ENCODE assay signal across 8 cellular contexts in genomic region chr14:106268013-106268727, GRCh38.
A peak's percentile ranks its signal among the peaks of the same experiment; 100 is the strongest.
DNase-seq lines count a peak whose midpoint lies in the region; ATAC-seq and TF ChIP-seq lines count a peak whose summit lies in the region.

No MANE protein-coding gene starts in this region.

- no peak for ATAC-seq in GM18858 (IDR thresholded peaks at IDR 0.05; ENCODE audit: unreplicated experiment)
- ATAC-seq in GM18520 (IDR thresholded peaks at IDR 0.05; ENCODE audit: unreplicated experiment): no peak

- H2AFZ ChIP-seq in neural progenitor cell (replicated peaks): no peak overlapping the region

- no peaks in the 10 kb centered on the region for H3K9me3 ChIP-seq in effector memory CD4-positive, alpha-beta T cell (ENCODE audit: control insufficient read depth, low read length)
- H3K9me3 ChIP-seq in stomach (no peaks in the 10 kb centered on the region), neural progenitor cell (ENCODE audit: low read depth) (peaks cover 28% of the 10 kb centered on the region)

- H3K9me3 Mint-ChIP-seq in neural progenitor cell: peaks cover 55% of the 10 kb centered on the region

- TF ChIP-seq EP300 in stomach (IDR thresholded peaks at IDR 0.05): no peak

- H3K27me3 ChIP-seq in effector memory CD4-positive, alpha-beta T cell (replicated peaks; ENCODE audit: control insufficient read depth, insufficient read depth, low read length, poor library complexity, severe bottlenecking): peaks cover 4% of the 10 kb centered on the region
- H3K27me3 ChIP-seq in stomach: peaks cover 0 to 37% (median 3%) of the 10 kb centered on the region in 3 donors
- no peaks in the 10 kb centered on the region for H3K27me3 ChIP-seq in neural progenitor cell

- H3K27ac Mint-ChIP-seq in neural progenitor cell: no peak overlapping the region

- no peak overlapping the region for H3K4me3 ChIP-seq in effector memory CD4-positive, alpha-beta T cell (ENCODE audit: insufficient read depth, low read depth, low read length, poor library complexity, severe bottlenecking)
- H3K4me3 ChIP-seq in stomach (no peak overlapping the region), neural progenitor cell (no peak overlapping the region)

- H3K9ac ChIP-seq in neural progenitor cell: no peak overlapping the region

- WGBS in stomach, 5 donors: 44 to 58% (median 48%) methylated on average over 17 of the region's 17 CpGs

- TF ChIP-seq CTCF in stomach (IDR thresholded peaks at IDR 0.05) (peak in 1 of 7 experiments; percentile 18), neural progenitor cell (IDR thresholded peaks at IDR 0.05) (no peak)

- peak; percentile 36 for DNase-seq in NK-92 treated with Interleukin-12 subunit alpha and Interleukin-12 subunit beta, amount 100 ng/mL, for 24 hours (lab: John Stamatoyannopoulos, UW)
- no peak for DNase-seq in NK-92 (lab: John Stamatoyannopoulos, UW; ENCODE audit: unreplicated experiment)
- peak; percentile 80 for DNase-seq in activated CD4-positive, alpha-beta T cell treated with anti-CD3 and anti-CD28 coated beads for 1 hour
- peak; percentile 24 to 40 (median 39) for DNase-seq in effector memory CD4-positive, alpha-beta T cell
- peak; percentile 55 for DNase-seq in stomach
- no peak for DNase-seq in neural progenitor cell (ENCODE audit: low spot score)

- no peak overlapping the region for H3K4me2 ChIP-seq in neural progenitor cell

- no peak overlapping the region for H3K4me3 Mint-ChIP-seq in neural progenitor cell

- no peaks in the 10 kb centered on the region for H4K20me1 ChIP-seq in neural progenitor cell (ENCODE audit: low read depth)

- no peaks in the 10 kb centered on the region for H3F3A ChIP-seq in neural progenitor cell (ENCODE audit: low read depth)

- intact Hi-C loops in stomach (cut with DNase I; ENCODE audit: low total_unique reads): no loop called here

- no peaks in the 10 kb centered on the region for H3K4me1 Mint-ChIP-seq in neural progenitor cell

- no peaks in the 10 kb centered on the region for H3K36me3 Mint-ChIP-seq in neural progenitor cell

- no peaks in the 10 kb centered on the region for H3K36me3 ChIP-seq in effector memory CD4-positive, alpha-beta T cell (ENCODE audit: control insufficient read depth, insufficient read depth, low read length)
- H3K36me3 ChIP-seq in stomach (no peaks in the 10 kb centered on the region), neural progenitor cell (no peaks in the 10 kb centered on the region)

- no peak for TF ChIP-seq POLR2A in stomach (IDR thresholded peaks at IDR 0.05)

- no peaks in the 10 kb centered on the region for H3K27me3 Mint-ChIP-seq in neural progenitor cell (ENCODE audit: insufficient read depth, low read depth)

- peaks cover 5% of the 10 kb centered on the region for H3K4me1 ChIP-seq in effector memory CD4-positive, alpha-beta T cell (ENCODE audit: control insufficient read depth, insufficient read depth, low read length, poor library complexity, severe bottlenecking)
- peaks cover 0 to 7% (median 3%) of the 10 kb centered on the region in 4 donors for H3K4me1 ChIP-seq in stomach
- H3K4me1 ChIP-seq in neural progenitor cell: no peaks in the 10 kb centered on the region

- no peaks in the 10 kb centered on the region for H3K79me2 ChIP-seq in neural progenitor cell (ENCODE audit: low read depth)

- no peak overlapping the region for H3K27ac ChIP-seq in effector memory CD4-positive, alpha-beta T cell (ENCODE audit: insufficient read depth, low read length, poor library complexity, severe bottlenecking)
- H3K27ac ChIP-seq in stomach: no peak overlapping the region
- H3K27ac ChIP-seq in neural progenitor cell: no peak overlapping the region

Comparison
In these comparisons a context has a peak if more than half of its experiments do, and no peak if none do; other contexts are left out.
1. DNase-seq: peak in NK-92 treated with Interleukin-12 subunit alpha and Interleukin-12 subunit beta, amount 100 ng/mL, for 24 hours (single experiment), activated CD4-positive, alpha-beta T cell treated with anti-CD3 and anti-CD28 coated beads for 1 hour (single experiment), effector memory CD4-positive, alpha-beta T cell (3 of 3) and stomach (single experiment); none in NK-92 (single experiment) and neural progenitor cell (single experiment).